21 cellular contexts compared by ENCODE assay signal in genomic region chr3:46192939-46193338, GRCh38. TPM values are rescaled to one million over a fixed set of nuclear protein-coding genes. Genes with fewer than 3 reads are reported as not detected.
DNase-seq lines count a peak whose midpoint lies in the region; ATAC-seq, FAIRE-seq and TF ChIP-seq lines count a peak whose summit lies in the region.
"Had no signal": no experiment of that assay in that cellular context is flagged by ENCODE, and none has a peak within 500 bp of the region (broad histone marks: within the 10 kb centered on the region; RNA-seq: fewer than 3 reads in every experiment).

No MANE protein-coding gene starts in this region.

- DNase-seq in GM12891 (ENCODE audit: insufficient read length, low spot score) (no peak), NCI-H2227 treated with DMSO at 0.1 percent for 48 hours (lab: John Stamatoyannopoulos, UW) (no peak), upper lobe of left lung (no peak)
- DNase-seq: CD4-positive, alpha-beta T cell; CD8-positive, alpha-beta memory T cell; DMS 273 treated with DMSO at 0.1 percent for 48 hours; DMS79; EL; GDM1; GOT3 had no signal

- no peaks in the 10 kb centered on the region for H3K27me3 ChIP-seq in upper lobe of left lung

- H3K36me3 ChIP-seq in HEK293 (ENCODE audit: control insufficient read depth in 2 of 2, insufficient read depth in 1 of 2, low read length in 2 of 2) (no peaks in the 10 kb centered on the region), upper lobe of left lung (no peaks in the 10 kb centered on the region)
- H3K36me3 ChIP-seq: HAP-1 had no signal

- H3K4me3 Mint-ChIP-seq in dendritic cell treated with granulocyte-macrophage colony-stimulating factor and Interleukin-4, amounts not matched to agents 40 ng/mL and 50 ng/mL, for 4 days, result no peak overlapping the region
- H3K4me3 Mint-ChIP-seq: CD4-positive, alpha-beta T cell; CD8-positive, alpha-beta memory T cell had no signal

- H3K4me3 ChIP-seq in HEK293 (ENCODE audit: low read depth, low read length) (no peak overlapping the region), upper lobe of left lung (no peak overlapping the region)
- H3K4me3 ChIP-seq: GM12878, HAP-1 had no signal

- no peaks in the 10 kb centered on the region for H3K27me3 Mint-ChIP-seq in dendritic cell treated with granulocyte-macrophage colony-stimulating factor and Interleukin-4, amounts not matched to agents 40 ng/mL and 50 ng/mL, for 4 days

- H3K9me3 Mint-ChIP-seq in dendritic cell treated with granulocyte-macrophage colony-stimulating factor and Interleukin-4, amounts not matched to agents 40 ng/mL and 50 ng/mL, for 4 days, result peaks cover 16% of the 10 kb centered on the region

- peak overlapping the region; percentile 70 for H3K27ac Mint-ChIP-seq in dendritic cell treated with granulocyte-macrophage colony-stimulating factor and Interleukin-4, amounts not matched to agents 40 ng/mL and 50 ng/mL, for 4 days
- H3K27ac Mint-ChIP-seq: CD4-positive, alpha-beta T cell; CD8-positive, alpha-beta memory T cell had no signal

- H3K36me3 Mint-ChIP-seq in dendritic cell treated with granulocyte-macrophage colony-stimulating factor and Interleukin-4, amounts not matched to agents 40 ng/mL and 50 ng/mL, for 4 days (ENCODE audit: low read depth), result peaks cover 7% of the 10 kb centered on the region

- CTCF ChIA-PET in HEK293 (lab: Yijun Ruan, JAX), result interaction anchor here (1.2 kb wide), 1 partner anchor 114 kb away, joined by 4 read pairs; no protein-coding TSS in a partner anchor

- H3K27ac ChIP-seq in HEK293 (ENCODE audit: extremely low read depth, low read depth, low read length) (no peak overlapping the region), upper lobe of left lung (no peak overlapping the region)
- H3K27ac ChIP-seq: C4-2B had no signal

- H3K9me3 ChIP-seq in HEK293 (ENCODE audit: control insufficient read depth, insufficient read depth, low read depth, low read length), result no peaks in the 10 kb centered on the region
- peaks cover 0 to 6% (median 0%) of the 10 kb centered on the region in 4 donors for H3K9me3 ChIP-seq in upper lobe of left lung
- H3K9me3 ChIP-seq: HAP-1 had no signal

- no peaks in the 10 kb centered on the region for H3K4me1 ChIP-seq in HEK293 (ENCODE audit: control insufficient read depth, insufficient read depth, low read length)
- H3K4me1 ChIP-seq in upper lobe of left lung, result no peaks in the 10 kb centered on the region
- H3K4me1 ChIP-seq: HAP-1 had no signal

- TF ChIP-seq CTCF in HEK293 (tag by site-specific recombination; IDR thresholded peaks at IDR 0.05) (no peak), upper lobe of left lung (IDR thresholded peaks at IDR 0.05) (no peak)

- TF ChIP-seq POLR2A in GM12891 (IDR thresholded peaks at IDR 0.05; ENCODE audit: low read depth, low read length) (no peak), upper lobe of left lung (IDR thresholded peaks at IDR 0.05) (no peak)

- ATAC-seq in upper lobe of left lung (ENCODE audit: low FRiP score in 2 of 2) (no peak), GM21737 (IDR thresholded peaks at IDR 0.05; ENCODE audit: unreplicated experiment) (no peak)
- ATAC-seq: GM12878 had no signal

- peak; percentile 57 for FAIRE-seq in GM12891 (lab: Jason Lieb, UNC)
- FAIRE-seq: D721Med, GM12878, H54 had no signal

- intact Hi-C loops in dendritic cell treated with granulocyte-macrophage colony-stimulating factor and Interleukin-4, amounts not matched to agents 40 ng/mL and 50 ng/mL, for 4 days (cut with micrococcal nuclease), result no loop called here

- POLR2A ChIA-PET in HEK293 (lab: Yijun Ruan, JAX), result no interaction called here

- H3K4me1 Mint-ChIP-seq in dendritic cell treated with granulocyte-macrophage colony-stimulating factor and Interleukin-4, amounts not matched to agents 40 ng/mL and 50 ng/mL, for 4 days (ENCODE audit: low read depth), result peaks cover 39% of the 10 kb centered on the region

- WGBS in upper lobe of left lung, 2 donors, result 85 to 90% methylated on average over 5 of the region's 5 CpGs

- no peak for TF ChIP-seq EP300 in upper lobe of left lung (IDR thresholded peaks at IDR 0.05)

TF ChIP-seq in GM12891, 5 proteins besides CTCF, POLR2A, EP300 and RAD21:
- TF ChIP-seq TAF1 (IDR thresholded peaks at IDR 0.05; ENCODE audit: low read depth, low read length) (no peak), POLR2AphosphoS5 (IDR thresholded peaks at IDR 0.05; ENCODE audit: low read depth, low read length) (no peak), POU2F2 (IDR thresholded peaks at IDR 0.05; ENCODE audit: low read depth, low read length) (no peak), PAX5 (IDR thresholded peaks at IDR 0.05; ENCODE audit: insufficient read depth, low read length, severe bottlenecking) (no peak), SPI1 (IDR thresholded peaks at IDR 0.05; ENCODE audit: low read depth, low read length) (no peak)

TF ChIP-seq in HEK293, 187 proteins besides CTCF, POLR2A, EP300 and RAD21:
- TF ChIP-seq ZNF335 (tag by site-specific recombination; conservative IDR thresholded peaks at IDR 0.05) (no peak), ZNF184 (tag by site-specific recombination; IDR thresholded peaks at IDR 0.05) (peak; percentile 74; the same call in 1 of the 2 replicates), ZSCAN23 (tag by site-specific recombination; IDR thresholded peaks at IDR 0.05) (no peak), ZNF473 (tag by site-specific recombination; IDR thresholded peaks at IDR 0.05) (no peak), GLIS1 (tag by site-specific recombination; IDR thresholded peaks at IDR 0.05) (no peak), INSM2 (tag by site-specific recombination; IDR thresholded peaks at IDR 0.05) (no peak), ZNF280C (tag by site-specific recombination; IDR thresholded peaks at IDR 0.05) (no peak)
TF ChIP-seq in HEK293: peak in this region for 1.

RNA-seq across cellular contexts. Expression of gene CCR1, which starts 15.2 kb away (rescaled TPM):
- polyA plus RNA-seq in GM12891 (2012; ENCODE audit: low read depth, missing spikeins), result 4.8 TPM
- total RNA-seq in upper lobe of left lung, result 10 to 100 TPM in 4 of 6 donors, 1 to 10 TPM in 2; 8.0 to 52.2 (median 17.8) TPM
- total RNA-seq: A172, A673 had no signal
- polyA plus RNA-seq: BJ had no signal

RNA-seq across cellular contexts. Expression of gene CCR3, which starts 49.3 kb away (rescaled TPM):
- 0.41 TPM for polyA plus RNA-seq in GM12891 (2012; ENCODE audit: low read depth, missing spikeins)
- under 1 TPM in 1 of 6 donors, not detected in 5; 0.13 TPM for total RNA-seq in upper lobe of left lung
- total RNA-seq: A172; A673; CD4-positive, alpha-beta T cell; CD8-positive, alpha-beta memory T cell had no signal
- polyA plus RNA-seq: BJ had no signal
